In the genomic region with DNA sequence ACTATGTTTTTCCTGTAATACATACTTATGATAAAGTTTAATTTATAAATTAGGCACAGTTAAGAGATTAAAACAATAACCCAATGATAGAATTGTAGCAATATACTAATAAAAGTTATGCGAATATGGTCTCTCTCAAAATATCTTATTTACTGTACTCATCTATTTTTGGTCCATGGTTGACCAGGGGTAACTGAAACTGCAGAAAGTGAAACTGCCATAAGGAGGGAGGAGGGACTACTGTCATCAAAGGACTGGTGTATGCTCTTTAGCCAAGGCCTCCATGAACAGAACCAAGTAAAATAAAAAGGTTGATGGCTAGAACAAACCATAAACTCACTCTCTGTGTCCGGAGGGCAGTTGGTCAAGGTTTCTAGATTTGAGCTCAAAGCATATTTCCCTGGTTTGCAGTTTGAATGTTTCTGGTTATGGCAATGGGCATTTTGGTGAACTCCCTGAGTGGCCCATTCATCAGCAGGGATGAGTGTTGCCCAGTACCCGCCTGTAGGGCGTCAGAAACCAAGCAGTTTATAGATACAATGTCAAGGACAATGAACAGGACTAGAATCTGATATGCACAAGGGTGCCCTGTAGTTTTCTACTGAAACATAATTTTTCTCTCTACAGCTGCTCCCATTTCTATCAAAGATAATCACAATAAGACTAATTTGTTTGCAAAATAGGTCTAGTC, we compare ENCODE assay signal across 12 cellular contexts. TPM values are rescaled to one million over a fixed set of nuclear protein-coding genes. Genes with fewer than 3 reads are reported as not detected.
DNase-seq lines count a peak whose midpoint lies in the region; ATAC-seq and TF ChIP-seq lines count a peak whose summit lies in the region.
"Had no signal": no experiment of that assay in that cellular context is flagged by ENCODE, and none has a peak within 500 bp of the region (broad histone marks: within the 10 kb centered on the region; RNA-seq: fewer than 3 reads in every experiment).

No MANE protein-coding gene starts in this region.

- no peaks in the 10 kb centered on the region for H3F3A ChIP-seq in neural progenitor cell (ENCODE audit: low read depth)

- intact Hi-C loops in stomach (cut with DNase I; ENCODE audit: low total_unique reads) = no loop called here

- H3K27me3 ChIP-seq in KMS-11 (ENCODE audit: insufficient read depth, low read depth) (no peaks in the 10 kb centered on the region), stomach (no peaks in the 10 kb centered on the region), neural progenitor cell (no peaks in the 10 kb centered on the region)
- H3K27me3 ChIP-seq: BE2C had no signal

- no peak for TF ChIP-seq EP300 in stomach (IDR thresholded peaks at IDR 0.05)

- no peak overlapping the region for H3K27ac Mint-ChIP-seq in neural progenitor cell

- WGBS in stomach, 5 donors = 84 to 97% (median 93%) methylated on average over 4 of the region's 4 CpGs

- H3K79me2 ChIP-seq in KMS-11 (ENCODE audit: insufficient read depth, low read depth) (peaks cover 88% of the 10 kb centered on the region), neural progenitor cell (ENCODE audit: low read depth) (peaks cover 10% of the 10 kb centered on the region)

- POLR2A ChIA-PET in RWPE1 (lab: Yijun Ruan, JAX; ENCODE audit: low non-redundant PET) = no interaction called here

- peak overlapping the region; percentile 33; the same call in 1 of the 2 replicates for H3K27ac ChIP-seq in KMS-11
- no peak overlapping the region for H3K27ac ChIP-seq in stomach
- H3K27ac ChIP-seq in neural progenitor cell = no peak overlapping the region
- no peak overlapping the region for H3K27ac ChIP-seq in RWPE1
- H3K27ac ChIP-seq: psoas muscle had no signal

- H3K4me1 ChIP-seq in KMS-11 (ENCODE audit: low read depth, poor library complexity, severe bottlenecking) (peaks cover 85% of the 10 kb centered on the region), stomach (peaks cover 19 to 66% (median 41%) of the 10 kb centered on the region in 4 donors), neural progenitor cell (no peaks in the 10 kb centered on the region)
- H3K4me1 ChIP-seq: BE2C had no signal

- H3K36me3 Mint-ChIP-seq in neural progenitor cell = peaks cover 23% of the 10 kb centered on the region

- H2AFZ ChIP-seq in KMS-11 (ENCODE audit: low read depth) (no peak overlapping the region), neural progenitor cell (replicated peaks) (no peak overlapping the region)

- H3K36me3 ChIP-seq in KMS-11 (ENCODE audit: insufficient read depth) = no peaks in the 10 kb centered on the region
- no peaks in the 10 kb centered on the region for H3K36me3 ChIP-seq in stomach
- H3K36me3 ChIP-seq in neural progenitor cell = no peaks in the 10 kb centered on the region
- H3K36me3 ChIP-seq: BE2C had no signal

- H4K20me1 ChIP-seq in KMS-11 (ENCODE audit: insufficient read depth) (peaks cover 15% of the 10 kb centered on the region; the same call in 1 of the 2 replicates), neural progenitor cell (ENCODE audit: low read depth) (no peaks in the 10 kb centered on the region)

- CTCF ChIA-PET in RWPE1 (lab: Yijun Ruan, JAX) = interaction anchor here (0.6 kb wide), 1 partner anchor 36 kb away, joined by 5 read pairs; no protein-coding TSS in a partner anchor

- H3K4me1 Mint-ChIP-seq in neural progenitor cell = no peaks in the 10 kb centered on the region

- TF ChIP-seq POLR2A in stomach (IDR thresholded peaks at IDR 0.05) = no peak

- TF ChIP-seq CTCF in GM10266 (IDR thresholded peaks at IDR 0.05; ENCODE audit: control insufficient read depth, insufficient read depth, low read depth, missing control alignments) (no peak), KMS-11 (conservative IDR thresholded peaks at IDR 0.05; ENCODE audit: low read depth, low read length) (no peak), stomach (IDR thresholded peaks at IDR 0.05) (no peak), neural progenitor cell (IDR thresholded peaks at IDR 0.05) (no peak), RWPE1 (conservative IDR thresholded peaks at IDR 0.05; ENCODE audit: low read depth) (no peak)

- no peaks in the 10 kb centered on the region for H3K27me3 Mint-ChIP-seq in neural progenitor cell (ENCODE audit: insufficient read depth, low read depth)

- H3K9me3 ChIP-seq in stomach = no peaks in the 10 kb centered on the region
- no peaks in the 10 kb centered on the region for H3K9me3 ChIP-seq in neural progenitor cell (ENCODE audit: low read depth)
- H3K9me3 ChIP-seq: BE2C, psoas muscle had no signal

- DNase-seq in GM10266 (ENCODE audit: extremely low spot score) = peak; percentile 22
- DNase-seq in stomach = no peak
- no peak for DNase-seq in neural progenitor cell (ENCODE audit: low spot score)
- no peak for DNase-seq in RWPE1 (ENCODE audit: low spot score)
- no peak for DNase-seq in glomerular visceral epithelial cell (ENCODE audit: extremely low spot score)
- DNase-seq: activated CD4-positive, alpha-beta T cell treated with anti-CD3 and anti-CD28 coated beads for 4 hours; amniotic stem cell; BE2C; psoas muscle had no signal

- H3K4me3 Mint-ChIP-seq in neural progenitor cell = no peak overlapping the region

- ATAC-seq in GM19438 (IDR thresholded peaks at IDR 0.05; ENCODE audit: low read depth, unreplicated experiment) = peak; percentile 97
- peak; percentile 95 for ATAC-seq in HG02884 (IDR thresholded peaks at IDR 0.05; ENCODE audit: unreplicated experiment)

- H3K4me3 ChIP-seq in KMS-11 (IDR thresholded peaks at IDR 0.05; ENCODE audit: insufficient read depth, low read depth, low read length) (no peak overlapping the region), stomach (no peak overlapping the region), neural progenitor cell (no peak overlapping the region)
- H3K4me3 ChIP-seq: psoas muscle had no signal

- H3K9me3 Mint-ChIP-seq in neural progenitor cell = no peaks in the 10 kb centered on the region

- H3K4me2 ChIP-seq in KMS-11 (peak overlapping the region; percentile 53), neural progenitor cell (no peak overlapping the region)

- H3K9ac ChIP-seq in KMS-11 (no peak overlapping the region), neural progenitor cell (no peak overlapping the region)

RNA-seq across cellular contexts. Expression of a gene that starts 19.8 kb away (rescaled TPM):
- total RNA-seq in stomach = 100 to 1,000 TPM in 1 of 5 donors, 10 to 100 TPM in 4; 10.5 to 230 (median 31.2) TPM
- polyA plus RNA-seq in stomach = 1 to 10 TPM; 2.7 to 5.8 (median 3.9) TPM
- total RNA-seq in neural progenitor cell (ENCODE audit: low replicate concordance) = 8.9 and 11.5 TPM in 2 replicates
